Comparison of ENCODE assay signal across 2 cellular contexts in the genomic region with DNA sequence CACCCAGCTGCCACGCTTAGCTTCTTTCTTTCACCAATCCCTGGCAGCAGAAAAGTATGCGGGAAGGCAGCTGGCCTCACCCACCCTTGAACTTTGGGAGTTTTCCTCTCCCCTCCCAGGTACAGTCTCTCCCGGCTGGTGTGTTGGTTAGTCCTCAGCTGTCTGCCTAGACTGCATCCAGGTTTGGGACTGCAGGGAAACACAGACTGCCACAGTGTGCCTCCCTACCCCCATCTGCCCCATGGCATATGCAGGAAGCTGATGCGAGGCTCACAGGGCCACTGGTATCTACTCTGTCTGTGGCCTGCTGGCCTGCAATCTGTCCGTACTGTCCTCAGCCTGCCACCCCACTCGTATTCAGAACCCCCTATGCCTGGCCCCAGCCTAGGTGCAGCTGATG.
TF ChIP-seq lines count a peak whose summit lies in the region.

No MANE protein-coding gene starts in this region.

TF ChIP-seq in SK-N-SH, 30 proteins besides CTCF, POLR2A, EP300 and RAD21 (continued from another document):
- no peak for TF ChIP-seq RCOR1 (IDR thresholded peaks at IDR 0.05; ENCODE audit: low read length)
- no peak for TF ChIP-seq CHD2 (IDR thresholded peaks at IDR 0.05; ENCODE audit: low read length, partially characterized antibody)

TF ChIP-seq in SK-N-SH treated with all-trans-retinoic acid at 6 μM for 48 hours, 23 proteins besides CTCF, POLR2A, EP300 and RAD21 (continued from another document):
- TF ChIP-seq ARNTL (CRISPR knock-in tag; IDR thresholded peaks at IDR 0.05; ENCODE audit: borderline replicate concordance, low read depth) (no peak), TOX (CRISPR knock-in tag; IDR thresholded peaks at IDR 0.05; ENCODE audit: borderline replicate concordance) (no peak), BACH2 (CRISPR knock-in tag; IDR thresholded peaks at IDR 0.05; ENCODE audit: borderline replicate concordance) (no peak), ESRRG (CRISPR knock-in tag; IDR thresholded peaks at IDR 0.05) (no peak), ZNF565 (CRISPR knock-in tag; conservative IDR thresholded peaks at IDR 0.05; ENCODE audit: low read depth) (no peak), SNAI2 (CRISPR knock-in tag; IDR thresholded peaks at IDR 0.05) (no peak), RARB (CRISPR knock-in tag; IDR thresholded peaks at IDR 0.05) (no peak), ZFP30 (CRISPR knock-in tag; IDR thresholded peaks at IDR 0.05) (no peak), PPARA (CRISPR knock-in tag; IDR thresholded peaks at IDR 0.05; ENCODE audit: borderline replicate concordance) (no peak), ZNF70 (CRISPR knock-in tag; IDR thresholded peaks at IDR 0.05) (no peak), OSR1 (CRISPR knock-in tag; IDR thresholded peaks at IDR 0.05) (no peak), ZFP3 (CRISPR knock-in tag; IDR thresholded peaks at IDR 0.05) (no peak), ISL1 (CRISPR knock-in tag; IDR thresholded peaks at IDR 0.05) (no peak)
- TF ChIP-seq, protein P1, sequence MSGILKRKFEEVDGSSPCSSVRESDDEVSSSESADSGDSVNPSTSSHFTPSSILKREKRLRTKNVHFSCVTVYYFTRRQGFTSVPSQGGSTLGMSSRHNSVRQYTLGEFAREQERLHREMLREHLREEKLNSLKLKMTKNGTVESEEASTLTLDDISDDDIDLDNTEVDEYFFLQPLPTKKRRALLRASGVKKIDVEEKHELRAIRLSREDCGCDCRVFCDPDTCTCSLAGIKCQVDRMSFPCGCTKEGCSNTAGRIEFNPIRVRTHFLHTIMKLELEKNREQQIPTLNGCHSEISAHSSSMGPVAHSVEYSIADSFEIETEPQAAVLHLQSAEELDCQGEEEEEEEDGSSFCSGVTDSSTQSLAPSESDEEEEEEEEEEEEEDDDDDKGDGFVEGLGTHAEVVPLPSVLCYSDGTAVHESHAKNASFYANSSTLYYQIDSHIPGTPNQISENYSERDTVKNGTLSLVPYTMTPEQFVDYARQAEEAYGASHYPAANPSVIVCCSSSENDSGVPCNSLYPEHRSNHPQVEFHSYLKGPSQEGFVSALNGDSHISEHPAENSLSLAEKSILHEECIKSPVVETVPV (CRISPR knock-in tag; IDR thresholded peaks at IDR 0.05), result no peak
- TF ChIP-seq, protein P2, sequence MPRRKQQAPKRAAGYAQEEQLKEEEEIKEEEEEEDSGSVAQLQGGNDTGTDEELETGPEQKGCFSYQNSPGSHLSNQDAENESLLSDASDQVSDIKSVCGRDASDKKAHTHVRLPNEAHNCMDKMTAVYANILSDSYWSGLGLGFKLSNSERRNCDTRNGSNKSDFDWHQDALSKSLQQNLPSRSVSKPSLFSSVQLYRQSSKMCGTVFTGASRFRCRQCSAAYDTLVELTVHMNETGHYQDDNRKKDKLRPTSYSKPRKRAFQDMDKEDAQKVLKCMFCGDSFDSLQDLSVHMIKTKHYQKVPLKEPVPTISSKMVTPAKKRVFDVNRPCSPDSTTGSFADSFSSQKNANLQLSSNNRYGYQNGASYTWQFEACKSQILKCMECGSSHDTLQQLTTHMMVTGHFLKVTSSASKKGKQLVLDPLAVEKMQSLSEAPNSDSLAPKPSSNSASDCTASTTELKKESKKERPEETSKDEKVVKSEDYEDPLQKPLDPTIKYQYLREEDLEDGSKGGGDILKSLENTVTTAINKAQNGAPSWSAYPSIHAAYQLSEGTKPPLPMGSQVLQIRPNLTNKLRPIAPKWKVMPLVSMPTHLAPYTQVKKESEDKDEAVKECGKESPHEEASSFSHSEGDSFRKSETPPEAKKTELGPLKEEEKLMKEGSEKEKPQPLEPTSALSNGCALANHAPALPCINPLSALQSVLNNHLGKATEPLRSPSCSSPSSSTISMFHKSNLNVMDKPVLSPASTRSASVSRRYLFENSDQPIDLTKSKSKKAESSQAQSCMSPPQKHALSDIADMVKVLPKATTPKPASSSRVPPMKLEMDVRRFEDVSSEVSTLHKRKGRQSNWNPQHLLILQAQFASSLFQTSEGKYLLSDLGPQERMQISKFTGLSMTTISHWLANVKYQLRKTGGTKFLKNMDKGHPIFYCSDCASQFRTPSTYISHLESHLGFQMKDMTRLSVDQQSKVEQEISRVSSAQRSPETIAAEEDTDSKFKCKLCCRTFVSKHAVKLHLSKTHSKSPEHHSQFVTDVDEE (CRISPR knock-in tag; IDR thresholded peaks at IDR 0.05), result no peak
- TF ChIP-seq, protein P3, sequence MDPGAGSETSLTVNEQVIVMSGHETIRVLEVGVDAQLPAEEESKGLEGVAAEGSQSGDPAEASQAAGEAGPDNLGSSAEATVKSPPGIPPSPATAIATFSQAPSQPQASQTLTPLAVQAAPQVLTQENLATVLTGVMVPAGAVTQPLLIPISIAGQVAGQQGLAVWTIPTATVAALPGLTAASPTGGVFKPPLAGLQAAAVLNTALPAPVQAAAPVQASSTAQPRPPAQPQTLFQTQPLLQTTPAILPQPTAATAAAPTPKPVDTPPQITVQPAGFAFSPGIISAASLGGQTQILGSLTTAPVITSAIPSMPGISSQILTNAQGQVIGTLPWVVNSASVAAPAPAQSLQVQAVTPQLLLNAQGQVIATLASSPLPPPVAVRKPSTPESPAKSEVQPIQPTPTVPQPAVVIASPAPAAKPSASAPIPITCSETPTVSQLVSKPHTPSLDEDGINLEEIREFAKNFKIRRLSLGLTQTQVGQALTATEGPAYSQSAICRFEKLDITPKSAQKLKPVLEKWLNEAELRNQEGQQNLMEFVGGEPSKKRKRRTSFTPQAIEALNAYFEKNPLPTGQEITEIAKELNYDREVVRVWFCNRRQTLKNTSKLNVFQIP (CRISPR knock-in tag; IDR thresholded peaks at IDR 0.05; ENCODE audit: borderline replicate concordance, low read depth), result no peak
TF ChIP-seq in SK-N-SH treated with all-trans-retinoic acid at 6 μM for 48 hours: peak in this region for 0.
